28 cellular contexts compared by ENCODE assay signal in genomic region chr1:119254067-119254720, GRCh38.
DNase-seq lines count a peak whose midpoint lies in the region; ATAC-seq, FAIRE-seq and TF ChIP-seq lines count a peak whose summit lies in the region.
"Had no signal": no experiment of that assay in that cellular context is flagged by ENCODE, and none has a peak within 500 bp of the region (broad histone marks: within the 10 kb centered on the region; RNA-seq: fewer than 3 reads in every experiment).

No MANE protein-coding gene starts in this region.

- no peaks in the 10 kb centered on the region for H3K4me1 ChIP-seq in aorta (ENCODE audit: control insufficient read depth in 1 of 2, insufficient read depth in 2 of 2, low read length in 2 of 2)
- H3K4me1 ChIP-seq in pancreas = no peaks in the 10 kb centered on the region
- H3K4me1 ChIP-seq: gastrocnemius medialis, neural progenitor cell had no signal

- H3K9me3 ChIP-seq in aorta (ENCODE audit: control insufficient read depth, low read length) = no peaks in the 10 kb centered on the region
- H3K9me3 ChIP-seq in pancreas = no peaks in the 10 kb centered on the region
- H3K9me3 ChIP-seq: gastrocnemius medialis had no signal

- DNase-seq in NCI-H2029 treated with DMSO at 0.1 percent for 48 hours (lab: John Stamatoyannopoulos, UW) = peak; percentile 11
- no peak for DNase-seq in NCI-H2029 (lab: John Stamatoyannopoulos, UW)
- peak; percentile 17 for DNase-seq in RCC 7860 (ENCODE audit: low spot score)
- peak; percentile 27 for DNase-seq in renal cortical epithelial cell (ENCODE audit: low read depth)
- no peak for DNase-seq in aorta
- no peak for DNase-seq in pancreas
- no peak for DNase-seq in HUDEP-2 (lab: John Stamatoyannopoulos, UW; ENCODE audit: unreplicated experiment in 76 of 76)
- DNase-seq: activated CD4-positive, alpha-beta memory T cell treated with anti-CD3 and anti-CD28 coated beads for 36 hours; activated CD4-positive, CD25-positive, alpha-beta regulatory T cell; activated naive CD8-positive, alpha-beta T cell treated with anti-CD3 and anti-CD28 coated beads for 36 hours; CD8-positive, alpha-beta memory T cell; cerebellar nuclear complex; DMS153; gastrocnemius medialis; hippocampal formation; KBM-7; mucosa of descending colon; MV-4-11; NCI-H1694 treated with DMSO at 0.1 percent for 48 hours; NCI-H526 treated with DMSO at 0.1 percent for 48 hours; posterior cingulate gyrus; SHP77; stimulated activated CD8-positive, alpha-beta memory T cell treated with anti-CD3 and anti-CD28 coated beads, Interleukin-4, amount 100 ng/mL, for 48 hours; SW 1271 had no signal

- no peak for TF ChIP-seq CTCF in pancreas (IDR thresholded peaks at IDR 0.05)

- ATAC-seq in esophagus mucosa = peak; percentile 90
- no peak for ATAC-seq in aorta (ENCODE audit: low FRiP score)
- no peak for ATAC-seq in pancreas
- ATAC-seq: gastrocnemius medialis, mucosa of descending colon had no signal

- H3K4me3 ChIP-seq in aorta (ENCODE audit: low read length in 2 of 2) = no peak overlapping the region
- no peak overlapping the region for H3K4me3 ChIP-seq in pancreas
- H3K4me3 ChIP-seq: gastrocnemius medialis, GM23248, mucosa of descending colon, neural progenitor cell had no signal

- H3K36me3 ChIP-seq in aorta (ENCODE audit: control insufficient read depth in 1 of 2, insufficient read depth in 2 of 2, low read length in 1 of 2) = no peaks in the 10 kb centered on the region
- no peaks in the 10 kb centered on the region for H3K36me3 ChIP-seq in pancreas
- H3K36me3 ChIP-seq: gastrocnemius medialis, neural progenitor cell had no signal

- H3K27me3 ChIP-seq in aorta (ENCODE audit: control insufficient read depth in 1 of 2, insufficient read depth in 2 of 2, low read length in 1 of 2) = no peaks in the 10 kb centered on the region
- H3K27me3 ChIP-seq in pancreas = no peaks in the 10 kb centered on the region
- H3K27me3 ChIP-seq: gastrocnemius medialis, neural progenitor cell had no signal

- H3K27ac ChIP-seq in aorta (ENCODE audit: low read depth in 1 of 2, low read length in 2 of 2) = no peak overlapping the region
- H3K27ac ChIP-seq in pancreas = no peak overlapping the region
- H3K27ac ChIP-seq: 22Rv1, gastrocnemius medialis, GM23248, neural progenitor cell had no signal

- FAIRE-seq in RCC 7860 (lab: Jason Lieb, UNC) (no peak), pancreas (lab: Jason Lieb, UNC) (no peak)

- WGBS in aorta, 2 donors = 61 to 65% methylated on average over 3 of the region's 3 CpGs
- WGBS in pancreas, 2 donors = 63 to 71% methylated on average over 3 of the region's 3 CpGs

- intact Hi-C loops in aorta (cut with DNase I) = no loop called here
- intact Hi-C loops in pancreas (cut with DNase I) = no loop called here

Comparison
In these comparisons a context has a peak if more than half of its experiments do, and no peak if none do; other contexts are left out.
1. DNase-seq: peak in NCI-H2029 treated with DMSO at 0.1 percent for 48 hours (single experiment), RCC 7860 (single experiment) and renal cortical epithelial cell (single experiment); none in NCI-H2029 (single experiment), aorta (0 of 2), pancreas (0 of 6) and HUDEP-2 (0 of 76).